ENCODE assay signal across 21 cellular contexts in the genomic region with DNA sequence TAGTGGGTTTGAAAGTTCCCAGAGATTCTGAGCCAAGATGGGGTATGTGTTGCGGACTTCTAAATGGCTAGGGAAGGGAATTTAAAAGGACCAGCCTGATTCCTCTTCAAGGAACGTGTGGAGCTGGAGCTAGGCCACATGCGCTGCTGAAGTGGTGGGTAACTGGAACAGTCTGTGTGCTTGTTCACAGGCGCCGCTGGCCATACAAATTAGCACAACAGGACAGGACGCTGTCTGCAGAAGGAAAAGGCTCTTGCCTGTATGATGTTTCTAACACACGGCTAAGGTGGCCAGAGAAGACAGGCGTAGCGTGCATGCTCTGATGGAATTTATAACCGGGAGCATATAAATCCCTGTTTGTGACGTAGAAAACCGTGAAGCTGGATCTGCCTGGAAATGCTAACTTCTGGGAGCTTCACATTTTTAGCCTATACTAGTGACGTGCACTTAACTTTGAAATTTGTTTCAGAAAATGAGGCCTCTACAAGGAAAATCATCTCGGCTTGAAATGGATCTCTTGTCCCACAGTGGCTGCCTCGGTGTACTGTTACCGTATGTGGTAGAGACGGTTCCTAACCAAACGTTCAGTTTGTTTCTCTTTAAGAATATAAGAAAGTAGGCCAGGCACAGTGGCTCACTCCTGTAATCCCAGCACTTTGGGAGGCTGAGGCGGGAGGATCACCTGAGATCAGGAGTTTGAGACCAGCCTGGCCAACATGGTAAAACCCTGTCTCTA.
"Had no signal": no experiment of that assay in that cellular context is flagged by ENCODE, and none has a peak within 500 bp of the region (broad histone marks: within the 10 kb centered on the region; RNA-seq: fewer than 3 reads in every experiment).

No MANE protein-coding gene starts in this region.

- FAIRE-seq: endometrium, TTC549 had no signal

- H3K9me3 ChIP-seq: colonic mucosa, mucosa of descending colon, ovary, right lobe of liver, thyroid gland, uterus had no signal

- H3K4me1 ChIP-seq: colonic mucosa, right lobe of liver had no signal

- H3K27ac ChIP-seq: colonic mucosa, ovary, right lobe of liver, thyroid gland, uterus had no signal

- H3K27me3 ChIP-seq: colonic mucosa, ovary, right lobe of liver, thyroid gland, uterus had no signal

- H3K9me3 Mint-ChIP-seq: activated naive CD8-positive, alpha-beta T cell treated with anti-CD3 and anti-CD28 coated beads, Interleukin-2, amount 50 U/mL, for 24 hours; activated T-helper 1 cell treated with anti-CD3 and anti-CD28 coated beads, Interleukin-12 subunit alpha, Interleukin-12 subunit beta, Interleukin-2, Interleukin-4 antibody, amounts not matched to agents 30 ng/mL and 10 ng/mL and 1 ng/mL, durations not matched to agents 14 hours and 24 hours and 36 hours; memory B cell; naive B cell; stimulated activated memory B cell treated with anti-CD40 and anti-IgM and Interleukin-4, amounts not matched to agents 10 μg/mL and 1 μg/mL and 100 μg/mL, for 72 hours had no signal

- H3K4me3 Mint-ChIP-seq: activated naive CD8-positive, alpha-beta T cell treated with anti-CD3 and anti-CD28 coated beads, Interleukin-2, amount 50 U/mL, for 24 hours; activated T-helper 1 cell treated with anti-CD3 and anti-CD28 coated beads, Interleukin-12 subunit alpha, Interleukin-12 subunit beta, Interleukin-2, Interleukin-4 antibody, amounts not matched to agents 30 ng/mL and 10 ng/mL and 1 ng/mL, durations not matched to agents 14 hours and 24 hours and 36 hours; memory B cell; naive B cell; stimulated activated memory B cell treated with anti-CD40 and anti-IgM and Interleukin-4, amounts not matched to agents 10 μg/mL and 1 μg/mL and 100 μg/mL, for 72 hours had no signal

- ATAC-seq: activated naive CD8-positive, alpha-beta T cell treated with anti-CD3 and anti-CD28 coated beads, Interleukin-2, amount 50 U/mL, for 24 hours; right lobe of liver; stimulated activated memory B cell treated with anti-CD40 and anti-IgM and Interleukin-4, amounts not matched to agents 10 μg/mL and 1 μg/mL and 100 μg/mL, for 72 hours had no signal

- H3K36me3 Mint-ChIP-seq: brain; memory B cell; naive B cell; stimulated activated memory B cell treated with anti-CD40 and anti-IgM and Interleukin-4, amounts not matched to agents 10 μg/mL and 1 μg/mL and 100 μg/mL, for 72 hours had no signal

- H3K27me3 Mint-ChIP-seq: activated naive CD8-positive, alpha-beta T cell treated with anti-CD3 and anti-CD28 coated beads, Interleukin-2, amount 50 U/mL, for 24 hours; memory B cell; stimulated activated memory B cell treated with anti-CD40 and anti-IgM and Interleukin-4, amounts not matched to agents 10 μg/mL and 1 μg/mL and 100 μg/mL, for 72 hours had no signal

- H3K4me1 Mint-ChIP-seq: activated naive CD8-positive, alpha-beta T cell treated with anti-CD3 and anti-CD28 coated beads, Interleukin-2, amount 50 U/mL, for 24 hours; memory B cell; naive B cell; stimulated activated memory B cell treated with anti-CD40 and anti-IgM and Interleukin-4, amounts not matched to agents 10 μg/mL and 1 μg/mL and 100 μg/mL, for 72 hours had no signal

- H3K4me2 ChIP-seq: smooth muscle cell had no signal

- H3K4me3 ChIP-seq: colonic mucosa, mucosa of descending colon, ovary, right lobe of liver, smooth muscle cell, thyroid gland, uterus had no signal

- H3K27ac Mint-ChIP-seq: activated naive CD8-positive, alpha-beta T cell treated with anti-CD3 and anti-CD28 coated beads, Interleukin-2, amount 50 U/mL, for 24 hours; activated T-helper 1 cell treated with anti-CD3 and anti-CD28 coated beads, Interleukin-12 subunit alpha, Interleukin-12 subunit beta, Interleukin-2, Interleukin-4 antibody, amounts not matched to agents 30 ng/mL and 10 ng/mL and 1 ng/mL, durations not matched to agents 14 hours and 24 hours and 36 hours; memory B cell; naive B cell; stimulated activated memory B cell treated with anti-CD40 and anti-IgM and Interleukin-4, amounts not matched to agents 10 μg/mL and 1 μg/mL and 100 μg/mL, for 72 hours had no signal

- DNase-seq: activated CD4-positive, alpha-beta T cell treated with anti-CD3 and anti-CD28 coated beads, Interleukin-2, amount 50 U/mL, for 4 hours; activated naive CD4-positive, alpha-beta T cell treated with Interleukin-2 at 50 U/mL for 16 hours; activated naive CD8-positive, alpha-beta T cell treated with anti-CD3 and anti-CD28 coated beads, Interleukin-2, amount 50 U/mL, for 24 hours; central memory CD4-positive, alpha-beta T cell; colonic mucosa; erythroblast; foreskin melanocyte; mucosa of descending colon; naive B cell; ovary; right lobe of liver; stimulated activated CD4-positive, alpha-beta T cell treated with anti-CD3 and anti-CD28 coated beads, Interleukin-4, amount 100 ng/mL, for 4 hours; thyroid gland; uterus had no signal

- H3K36me3 ChIP-seq: colonic mucosa, ovary, right lobe of liver, thyroid gland, uterus had no signal
